8 cellular contexts compared by ENCODE assay signal in genomic region chr4:83010111-83010521, GRCh38. TPM values are rescaled to one million over a fixed set of nuclear protein-coding genes. Genes with fewer than 3 reads are reported as not detected.
DNase-seq lines count a peak whose midpoint lies in the region; ATAC-seq and TF ChIP-seq lines count a peak whose summit lies in the region.

No MANE protein-coding gene starts in this region.

- H2BK15ac ChIP-seq in IMR-90 (ENCODE audit: low read depth, low read length), result 0 out of 3 replicates have a peak overlapping the region, but pooled peaks have one; percentile 1

- peak overlapping the region; percentile 91 for H3K23ac ChIP-seq in IMR-90 (ENCODE audit: low read depth, low read length)

- ATAC-seq in IMR-90 (ENCODE audit: low read depth) (peak; percentile 0; the same call in 1 of the 2 replicates), GM19023 (IDR thresholded peaks at IDR 0.05; ENCODE audit: unreplicated experiment) (no peak)
- peak in 1 of 2 donors; percentile 2 for ATAC-seq in activated naive CD4-positive, alpha-beta T cell treated with anti-CD3 and anti-CD28 coated beads, Interleukin-2, amount 50 U/mL, for 72 hours

- peak overlapping the region; percentile 96 to 100 (median 98) for H3K27ac Mint-ChIP-seq in CD8-positive, alpha-beta memory T cell
- H3K27ac Mint-ChIP-seq in activated naive CD4-positive, alpha-beta T cell treated with anti-CD3 and anti-CD28 coated beads, Interleukin-2, amount 50 U/mL, for 72 hours, result peak overlapping the region; percentile 94 to 98

- peak in 1 of 5 donors; percentile 17 for DNase-seq in CD8-positive, alpha-beta memory T cell
- DNase-seq in IMR-90 (peak; percentile 46), hepatic stellate cell (ENCODE audit: low spot score) (peak; percentile 49), OCI-M2 (lab: John Stamatoyannopoulos, UW; ENCODE audit: unreplicated experiment) (no peak)
- no peak for DNase-seq in activated naive CD4-positive, alpha-beta T cell treated with anti-CD3 and anti-CD28 coated beads, Interleukin-2, amount 50 U/mL, for 72 hours (ENCODE audit: low spot score in 2 of 2)
- no peak for DNase-seq in stimulated activated naive CD4-positive, alpha-beta T cell treated with Interleukin-2 at 50 U/mL for 16 hours (lab: John Stamatoyannopoulos, UW)

- H4K5ac ChIP-seq in IMR-90 (ENCODE audit: low read depth, low read length), result peak overlapping the region; percentile 56

- H4K8ac ChIP-seq in IMR-90 (ENCODE audit: low read depth in 2 of 2, low read length in 2 of 2), result peak overlapping the region; percentile 4 to 74; a peak in 2 of 4 replicates

- no peaks in the 10 kb centered on the region for H3K9me1 ChIP-seq in IMR-90 (ENCODE audit: insufficient read depth, low read length)

- H3K9me3 Mint-ChIP-seq in CD8-positive, alpha-beta memory T cell, result no peaks in the 10 kb centered on the region
- no peaks in the 10 kb centered on the region for H3K9me3 Mint-ChIP-seq in activated naive CD4-positive, alpha-beta T cell treated with anti-CD3 and anti-CD28 coated beads, Interleukin-2, amount 50 U/mL, for 72 hours

- H4K20me1 ChIP-seq in IMR-90 (ENCODE audit: insufficient read depth, low read length), result no peaks in the 10 kb centered on the region

- peak overlapping the region; percentile 78 for H2BK5ac ChIP-seq in IMR-90 (ENCODE audit: low read depth, low read length, poor library complexity, severe bottlenecking)

- peak overlapping the region; percentile 95 for H2AK9ac ChIP-seq in IMR-90 (replicated peaks; ENCODE audit: low read depth, low read length, poor library complexity)

- POLR2A ChIA-PET in CD8-positive, alpha-beta memory T cell (lab: Charles Lee), result interaction anchor here (0.7 to 4.6 kb wide), 4 partner anchors 20 to 207 kb away, joined by 4 to 46 read pairs (median 4); partner anchors contain the start of gene COPS4
- POLR2A ChIA-PET in IMR-90 (lab: Charles Lee; ENCODE audit: unreplicated experiment), result no interaction called here

- no peaks in the 10 kb centered on the region for H3K27me3 Mint-ChIP-seq in CD8-positive, alpha-beta memory T cell

- peak overlapping the region; percentile 78 for H3K56ac ChIP-seq in IMR-90 (ENCODE audit: extremely low read depth, insufficient read depth, low read length)

- BruUV-seq in IMR-90 (replicated peaks; lab: Mats Ljungman, UMichigan), result no TSS peak

- no peaks in the 10 kb centered on the region for H3K27me3 ChIP-seq in CD8-positive, alpha-beta memory T cell (ENCODE audit: insufficient read depth, low read length, poor library complexity, severe bottlenecking)
- no peaks in the 10 kb centered on the region for H3K27me3 ChIP-seq in IMR-90 (ENCODE audit: control insufficient read depth, insufficient read depth, low read length)
- H3K27me3 ChIP-seq in skeletal muscle satellite cell (ENCODE audit: control insufficient read depth, insufficient read depth, low read length), result no peaks in the 10 kb centered on the region

- H2AFZ ChIP-seq in IMR-90 (replicated peaks; ENCODE audit: low read length, poor library complexity), result peak overlapping the region; percentile 88

- peaks cover 8 to 26% of the 10 kb centered on the region in 2 experiments for H3K79me1 ChIP-seq in IMR-90 (ENCODE audit: low read depth in 1 of 2, low read length in 2 of 2)

- CTCF ChIA-PET in CD8-positive, alpha-beta memory T cell (lab: Charles Lee), result interaction anchor here (0.6 to 3.5 kb wide), 3 partner anchors 16 to 111 kb away, joined by 3 to 25 read pairs (median 10); partner anchors contain the start of genes COPS4 and THAP9
- CTCF ChIA-PET in IMR-90 (lab: Yijun Ruan, JAX), result interaction anchor here (1.0 kb wide), 1 partner anchor 271 kb away, joined by 3 read pairs; no protein-coding TSS in a partner anchor

- peaks cover 0 to 18% (median 1%) of the 10 kb centered on the region in 3 donors for H3K36me3 Mint-ChIP-seq in CD8-positive, alpha-beta memory T cell
- peaks cover 20 to 24% of the 10 kb centered on the region in 2 donors for H3K36me3 Mint-ChIP-seq in activated naive CD4-positive, alpha-beta T cell treated with anti-CD3 and anti-CD28 coated beads, Interleukin-2, amount 50 U/mL, for 72 hours

- TF ChIP-seq CTCF in IMR-90 (conservative IDR thresholded peaks at IDR 0.05; ENCODE audit: low read depth, low read length), result no peak

- 0% methylated on average over 11 of the region's 14 CpGs; no CpG with 5 or more reads in 1 of the 2 experiments for WGBS in IMR-90 (ENCODE audit: extremely low coverage in 2 of 2, insufficient read length in 1 of 2), 2 experiments

- intact Hi-C loops in IMR-90 (cut with micrococcal nuclease), result loop anchor here (1.0 kb wide), 1 partner anchor 21 kb away; no protein-coding TSS in a partner anchor

- dilution Hi-C loops in IMR-90 (cut with HindIII; ENCODE audit: low sequenced_read_pairs, unreplicated experiment), result no loop called here

- H4K91ac ChIP-seq in IMR-90 (ENCODE audit: insufficient read depth, low read depth, low read length), result peak overlapping the region; percentile 58

- peak overlapping the region; percentile 7; the same call in 1 of the 2 replicates for H2AK5ac ChIP-seq in IMR-90 (ENCODE audit: low read depth, low read length)

- H3K4me2 ChIP-seq in IMR-90 (ENCODE audit: low read depth, low read length) (peak overlapping the region; percentile 92), skeletal muscle satellite cell (ENCODE audit: low read length) (peak overlapping the region; percentile 88)

- no peaks in the 10 kb centered on the region for H3K36me3 ChIP-seq in CD8-positive, alpha-beta memory T cell (ENCODE audit: insufficient read depth, low read length)
- H3K36me3 ChIP-seq in IMR-90 (ENCODE audit: control insufficient read depth, insufficient read depth, low read length) (no peaks in the 10 kb centered on the region), skeletal muscle satellite cell (ENCODE audit: insufficient read depth, low read length) (no peaks in the 10 kb centered on the region)

- in situ Hi-C loops in IMR-90 (cut with MboI; ENCODE audit: low sequenced_read_pairs), result no loop called here

- H3K4ac ChIP-seq in IMR-90 (ENCODE audit: low read depth, low read length), result peak overlapping the region; percentile 63

- peaks cover 43% of the 10 kb centered on the region for H3K4me1 ChIP-seq in CD8-positive, alpha-beta memory T cell (ENCODE audit: insufficient read depth, low read length)
- no peaks in the 10 kb centered on the region; the same call in 1 of the 2 replicates for H3K4me1 ChIP-seq in IMR-90 (ENCODE audit: control insufficient read depth, insufficient read depth, low read length)
- H3K4me1 ChIP-seq in skeletal muscle satellite cell (ENCODE audit: control insufficient read depth, insufficient read depth, low read length), result peaks cover 24% of the 10 kb centered on the region

- H3K4me3 Mint-ChIP-seq in CD8-positive, alpha-beta memory T cell, result peak overlapping the region; percentile 91 to 99 (median 96)

- peaks cover 65 to 72% (median 72%) of the 10 kb centered on the region in 3 donors for H3K4me1 Mint-ChIP-seq in CD8-positive, alpha-beta memory T cell

- peak overlapping the region; percentile 84 for H3K14ac ChIP-seq in IMR-90 (replicated peaks; ENCODE audit: low read depth, low read length)

- H3K9me3 ChIP-seq in CD8-positive, alpha-beta memory T cell (ENCODE audit: low read length), result no peaks in the 10 kb centered on the region
- H3K9me3 ChIP-seq in IMR-90 (ENCODE audit: control insufficient read depth, insufficient read depth, low read length), result no peaks in the 10 kb centered on the region
- no peaks in the 10 kb centered on the region for H3K9me3 ChIP-seq in skeletal muscle satellite cell (replicated peaks; ENCODE audit: low read length)

- peak overlapping the region; percentile 87 for H3K4me3 ChIP-seq in CD8-positive, alpha-beta memory T cell (ENCODE audit: low read length)
- peak overlapping the region; percentile 84 for H3K4me3 ChIP-seq in IMR-90 (ENCODE audit: insufficient read depth, low read depth, low read length)
- H3K4me3 ChIP-seq in skeletal muscle satellite cell (ENCODE audit: low read length), result peak overlapping the region; percentile 89

- no peak overlapping the region for H2BK20ac ChIP-seq in IMR-90 (ENCODE audit: low read depth, low read length)

- peak overlapping the region; percentile 97 for H3K27ac ChIP-seq in CD8-positive, alpha-beta memory T cell (ENCODE audit: low read depth, low read length)
- H3K27ac ChIP-seq in IMR-90 (ENCODE audit: insufficient read depth, low read length), result peak overlapping the region; percentile 70

- H3K18ac ChIP-seq in IMR-90 (ENCODE audit: low read depth, low read length), result peak overlapping the region; percentile 32

- H3K9ac ChIP-seq in IMR-90 (ENCODE audit: low read depth, low read length) (peak overlapping the region; percentile 99), skeletal muscle satellite cell (ENCODE audit: low read depth, low read length) (peak overlapping the region; percentile 96)

- TF ChIP-seq POLR2A in IMR-90 (IDR thresholded peaks at IDR 0.05; ENCODE audit: low read depth, low read length), result peak; percentile 38; the same call in 1 of the 2 replicates

- TF ChIP-seq RAD21 in IMR-90 (IDR thresholded peaks at IDR 0.05; ENCODE audit: low read length), result no peak

- H2BK120ac ChIP-seq in IMR-90 (ENCODE audit: low read depth, low read length), result peak overlapping the region; percentile 61

TF ChIP-seq in IMR-90, 13 proteins besides CTCF, POLR2A, EP300 and RAD21 (continues in another document):
- TF ChIP-seq CHD1 (IDR thresholded peaks at IDR 0.05; ENCODE audit: low read depth, low read length), result no peak
- TF ChIP-seq BHLHE40 (IDR thresholded peaks at IDR 0.05; ENCODE audit: low read depth, low read length), result no peak
- no peak for TF ChIP-seq MXI1 (IDR thresholded peaks at IDR 0.05; ENCODE audit: borderline replicate concordance, low read depth, low read length)
- TF ChIP-seq FOS (IDR thresholded peaks at IDR 0.05; ENCODE audit: low read depth, low read length), result no peak
- no peak for TF ChIP-seq NFE2L2 (IDR thresholded peaks at IDR 0.05; ENCODE audit: low read depth, low read length)
- TF ChIP-seq CEBPB (IDR thresholded peaks at IDR 0.05; ENCODE audit: low read depth, low read length), result no peak

RNA-seq across cellular contexts. Expression of gene LIN54, which starts 0.5 kb away (rescaled TPM):
- total RNA-seq in CD8-positive, alpha-beta memory T cell, result 10 to 100 TPM; 22.1 to 23.0 TPM
- polyA plus RNA-seq in CD8-positive, alpha-beta memory T cell, result 9.2 TPM
- 23.9 and 26.9 TPM in 2 replicates for total RNA-seq in IMR-90 (2012; rRNA removed)
- polyA plus RNA-seq in IMR-90 (2012; rRNA removed), result 5.3 and 5.4 TPM in 2 replicates
- polyA plus RNA-seq in IMR-90 (2012; cell fraction: cytosol; rRNA removed), result 1.8 TPM in 2 replicates
- 1.8 and 5.0 TPM in 2 replicates for polyA plus RNA-seq in IMR-90 (2012; cell fraction: nucleus; rRNA removed; ENCODE audit: low replicate concordance)
- total RNA-seq in activated naive CD4-positive, alpha-beta T cell treated with anti-CD3 and anti-CD28 coated beads, Interleukin-2, amount 50 U/mL, for 72 hours, result 10 to 100 TPM; 25.4 to 27.6 TPM
- 14.2 and 15.5 TPM in 2 replicates for total RNA-seq in skeletal muscle satellite cell (2012; rRNA removed)

RNA-seq across cellular contexts. Expression of gene COPS4, which starts 24.9 kb away (rescaled TPM):
- total RNA-seq in CD8-positive, alpha-beta memory T cell, result 10 to 100 TPM; 38.4 to 38.5 TPM
- 64.0 TPM for polyA plus RNA-seq in CD8-positive, alpha-beta memory T cell
- 107 and 115 TPM in 2 replicates for total RNA-seq in IMR-90 (2012; rRNA removed)
- 40.1 and 42.7 TPM in 2 replicates for polyA plus RNA-seq in IMR-90 (2012; rRNA removed)
- polyA plus RNA-seq in IMR-90 (2012; cell fraction: cytosol; rRNA removed), result 8.2 and 10.4 TPM in 2 replicates
- polyA plus RNA-seq in IMR-90 (2012; cell fraction: nucleus; rRNA removed; ENCODE audit: low replicate concordance), result 4.2 and 21.9 TPM in 2 replicates
- 10 to 100 TPM; 30.9 to 32.4 TPM for total RNA-seq in activated naive CD4-positive, alpha-beta T cell treated with anti-CD3 and anti-CD28 coated beads, Interleukin-2, amount 50 U/mL, for 72 hours
- 79.1 and 79.7 TPM in 2 replicates for total RNA-seq in skeletal muscle satellite cell (2012; rRNA removed)

Comparison
In these comparisons a context has a peak if more than half of its experiments do, and no peak if none do; other contexts are left out.
1. DNase-seq: peak in IMR-90 (single experiment) and hepatic stellate cell (single experiment); none in activated naive CD4-positive, alpha-beta T cell treated with anti-CD3 and anti-CD28 coated beads, Interleukin-2, amount 50 U/mL, for 72 hours (0 of 2), stimulated activated naive CD4-positive, alpha-beta T cell treated with Interleukin-2 at 50 U/mL for 16 hours (single experiment) and OCI-M2 (single experiment).
2. Peak in every context shown above with its lines, with median percentiles within 50 percentile points of each other: H3K4me3 ChIP-seq.